ENCODE assay signal across 1 cellular context in the genomic region with DNA sequence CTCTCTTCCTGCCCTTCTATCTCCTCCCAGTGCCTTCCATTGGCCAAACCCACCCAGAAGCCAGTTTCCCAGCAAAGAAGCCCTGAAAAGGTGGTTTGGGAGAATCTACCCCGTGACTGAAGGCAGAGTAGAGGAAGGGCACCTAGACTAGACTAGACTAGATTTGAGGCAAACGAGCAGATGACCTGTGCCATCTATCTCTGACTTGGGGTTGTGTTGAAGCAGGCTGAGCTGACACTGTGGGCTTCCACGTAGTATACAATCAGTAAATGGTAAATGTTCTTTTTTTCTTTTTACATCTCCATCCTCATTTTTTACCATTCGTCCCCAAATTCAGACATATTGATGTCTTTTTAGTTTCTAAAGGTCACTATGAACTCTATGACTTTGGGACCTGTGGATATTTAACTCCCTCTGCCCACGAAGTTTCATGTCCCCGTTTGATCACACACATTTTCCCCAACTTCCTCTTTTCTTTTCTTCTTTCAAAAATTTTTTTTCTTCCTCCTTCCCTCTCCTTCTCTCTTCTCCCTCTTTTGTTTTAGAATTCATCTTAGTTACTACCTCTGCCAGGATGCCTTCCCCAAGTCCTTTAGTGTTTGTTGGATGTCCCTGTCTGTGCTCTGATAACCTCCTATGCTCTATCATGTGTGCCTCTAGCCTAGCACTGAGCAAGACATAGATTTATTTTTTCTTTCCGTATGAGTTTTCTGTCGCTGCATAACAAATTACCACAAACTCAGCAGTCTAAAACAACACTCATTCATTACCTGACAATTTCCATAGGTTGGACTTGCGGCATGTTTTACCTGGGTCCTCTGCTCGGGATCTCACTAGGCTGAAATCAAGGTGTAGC.
TF ChIP-seq lines count a peak whose summit lies in the region.

No MANE protein-coding gene starts in this region.

TF ChIP-seq in GM12878, 131 proteins besides CTCF, POLR2A, EP300 and RAD21 (continued from another document):
- TF ChIP-seq, protein P1, sequence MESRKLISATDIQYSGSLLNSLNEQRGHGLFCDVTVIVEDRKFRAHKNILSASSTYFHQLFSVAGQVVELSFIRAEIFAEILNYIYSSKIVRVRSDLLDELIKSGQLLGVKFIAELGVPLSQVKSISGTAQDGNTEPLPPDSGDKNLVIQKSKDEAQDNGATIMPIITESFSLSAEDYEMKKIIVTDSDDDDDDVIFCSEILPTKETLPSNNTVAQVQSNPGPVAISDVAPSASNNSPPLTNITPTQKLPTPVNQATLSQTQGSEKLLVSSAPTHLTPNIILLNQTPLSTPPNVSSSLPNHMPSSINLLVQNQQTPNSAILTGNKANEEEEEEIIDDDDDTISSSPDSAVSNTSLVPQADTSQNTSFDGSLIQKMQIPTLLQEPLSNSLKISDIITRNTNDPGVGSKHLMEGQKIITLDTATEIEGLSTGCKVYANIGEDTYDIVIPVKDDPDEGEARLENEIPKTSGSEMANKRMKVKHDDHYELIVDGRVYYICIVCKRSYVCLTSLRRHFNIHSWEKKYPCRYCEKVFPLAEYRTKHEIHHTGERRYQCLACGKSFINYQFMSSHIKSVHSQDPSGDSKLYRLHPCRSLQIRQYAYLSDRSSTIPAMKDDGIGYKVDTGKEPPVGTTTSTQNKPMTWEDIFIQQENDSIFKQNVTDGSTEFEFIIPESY (IDR thresholded peaks at IDR 0.05), result no peak
- TF ChIP-seq MTA2 (IDR thresholded peaks at IDR 0.05; ENCODE audit: low read depth) (peak; percentile 62), CHD1 (IDR thresholded peaks at IDR 0.05; ENCODE audit: low read depth, low read length) (no peak), CBFB (IDR thresholded peaks at IDR 0.05; ENCODE audit: low read depth) (no peak), NR2F1 (conservative IDR thresholded peaks at IDR 0.05) (no peak), ZBED1 (IDR thresholded peaks at IDR 0.05; ENCODE audit: borderline replicate concordance) (no peak), RUNX3 (IDR thresholded peaks at IDR 0.05; ENCODE audit: low read length) (0 out of 2 replicates have a peak, but pooled peaks have one; percentile 9), IKZF2 (IDR thresholded peaks at IDR 0.05) (peak; percentile 56 to 60; a peak in 2 of 4 replicates), IKZF1 (conservative IDR thresholded peaks at IDR 0.05) (peak; percentile 47; the same call in 1 of the 2 replicates), NRF1 (conservative IDR thresholded peaks at IDR 0.05; ENCODE audit: low read depth, low read length) (no peak), NFYA (IDR thresholded peaks at IDR 0.05; ENCODE audit: borderline replicate concordance, low read depth, low read length) (no peak), EED (IDR thresholded peaks at IDR 0.05; ENCODE audit: low read depth) (0 out of 2 replicates have a peak, but pooled peaks have one; percentile 22), CHD4 (IDR thresholded peaks at IDR 0.05) (no peak), YY1 (IDR thresholded peaks at IDR 0.05; ENCODE audit: low read depth, low read length) (no peak), SPI1 (IDR thresholded peaks at IDR 0.05; ENCODE audit: borderline replicate concordance, insufficient read depth, low read depth, low read length) (peak; percentile 59), FOXM1 (IDR thresholded peaks at IDR 0.05; ENCODE audit: low read depth, low read length) (no peak), DPF2 (IDR thresholded peaks at IDR 0.05) (no peak), NBN (IDR thresholded peaks at IDR 0.05) (0 out of 2 replicates have a peak, but pooled peaks have one; percentile 40), GATAD2B (conservative IDR thresholded peaks at IDR 0.05; ENCODE audit: low read depth) (no peak)
- TF ChIP-seq, protein P2, sequence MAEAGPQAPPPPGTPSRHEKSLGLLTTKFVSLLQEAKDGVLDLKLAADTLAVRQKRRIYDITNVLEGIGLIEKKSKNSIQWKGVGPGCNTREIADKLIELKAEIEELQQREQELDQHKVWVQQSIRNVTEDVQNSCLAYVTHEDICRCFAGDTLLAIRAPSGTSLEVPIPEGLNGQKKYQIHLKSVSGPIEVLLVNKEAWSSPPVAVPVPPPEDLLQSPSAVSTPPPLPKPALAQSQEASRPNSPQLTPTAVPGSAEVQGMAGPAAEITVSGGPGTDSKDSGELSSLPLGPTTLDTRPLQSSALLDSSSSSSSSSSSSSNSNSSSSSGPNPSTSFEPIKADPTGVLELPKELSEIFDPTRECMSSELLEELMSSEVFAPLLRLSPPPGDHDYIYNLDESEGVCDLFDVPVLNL (IDR thresholded peaks at IDR 0.05; ENCODE audit: low read depth, low read length), result no peak
- TF ChIP-seq, protein P3, sequence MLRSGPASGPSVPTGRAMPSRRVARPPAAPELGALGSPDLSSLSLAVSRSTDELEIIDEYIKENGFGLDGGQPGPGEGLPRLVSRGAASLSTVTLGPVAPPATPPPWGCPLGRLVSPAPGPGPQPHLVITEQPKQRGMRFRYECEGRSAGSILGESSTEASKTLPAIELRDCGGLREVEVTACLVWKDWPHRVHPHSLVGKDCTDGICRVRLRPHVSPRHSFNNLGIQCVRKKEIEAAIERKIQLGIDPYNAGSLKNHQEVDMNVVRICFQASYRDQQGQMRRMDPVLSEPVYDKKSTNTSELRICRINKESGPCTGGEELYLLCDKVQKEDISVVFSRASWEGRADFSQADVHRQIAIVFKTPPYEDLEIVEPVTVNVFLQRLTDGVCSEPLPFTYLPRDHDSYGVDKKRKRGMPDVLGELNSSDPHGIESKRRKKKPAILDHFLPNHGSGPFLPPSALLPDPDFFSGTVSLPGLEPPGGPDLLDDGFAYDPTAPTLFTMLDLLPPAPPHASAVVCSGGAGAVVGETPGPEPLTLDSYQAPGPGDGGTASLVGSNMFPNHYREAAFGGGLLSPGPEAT (IDR thresholded peaks at IDR 0.05; ENCODE audit: low read depth), result peak; percentile 52; the same call in 1 of the 2 replicates
- TF ChIP-seq, protein P4, sequence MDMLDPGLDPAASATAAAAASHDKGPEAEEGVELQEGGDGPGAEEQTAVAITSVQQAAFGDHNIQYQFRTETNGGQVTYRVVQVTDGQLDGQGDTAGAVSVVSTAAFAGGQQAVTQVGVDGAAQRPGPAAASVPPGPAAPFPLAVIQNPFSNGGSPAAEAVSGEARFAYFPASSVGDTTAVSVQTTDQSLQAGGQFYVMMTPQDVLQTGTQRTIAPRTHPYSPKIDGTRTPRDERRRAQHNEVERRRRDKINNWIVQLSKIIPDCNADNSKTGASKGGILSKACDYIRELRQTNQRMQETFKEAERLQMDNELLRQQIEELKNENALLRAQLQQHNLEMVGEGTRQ (IDR thresholded peaks at IDR 0.05; ENCODE audit: borderline replicate concordance, low read depth, low read length), result no peak
- TF ChIP-seq, protein P5, sequence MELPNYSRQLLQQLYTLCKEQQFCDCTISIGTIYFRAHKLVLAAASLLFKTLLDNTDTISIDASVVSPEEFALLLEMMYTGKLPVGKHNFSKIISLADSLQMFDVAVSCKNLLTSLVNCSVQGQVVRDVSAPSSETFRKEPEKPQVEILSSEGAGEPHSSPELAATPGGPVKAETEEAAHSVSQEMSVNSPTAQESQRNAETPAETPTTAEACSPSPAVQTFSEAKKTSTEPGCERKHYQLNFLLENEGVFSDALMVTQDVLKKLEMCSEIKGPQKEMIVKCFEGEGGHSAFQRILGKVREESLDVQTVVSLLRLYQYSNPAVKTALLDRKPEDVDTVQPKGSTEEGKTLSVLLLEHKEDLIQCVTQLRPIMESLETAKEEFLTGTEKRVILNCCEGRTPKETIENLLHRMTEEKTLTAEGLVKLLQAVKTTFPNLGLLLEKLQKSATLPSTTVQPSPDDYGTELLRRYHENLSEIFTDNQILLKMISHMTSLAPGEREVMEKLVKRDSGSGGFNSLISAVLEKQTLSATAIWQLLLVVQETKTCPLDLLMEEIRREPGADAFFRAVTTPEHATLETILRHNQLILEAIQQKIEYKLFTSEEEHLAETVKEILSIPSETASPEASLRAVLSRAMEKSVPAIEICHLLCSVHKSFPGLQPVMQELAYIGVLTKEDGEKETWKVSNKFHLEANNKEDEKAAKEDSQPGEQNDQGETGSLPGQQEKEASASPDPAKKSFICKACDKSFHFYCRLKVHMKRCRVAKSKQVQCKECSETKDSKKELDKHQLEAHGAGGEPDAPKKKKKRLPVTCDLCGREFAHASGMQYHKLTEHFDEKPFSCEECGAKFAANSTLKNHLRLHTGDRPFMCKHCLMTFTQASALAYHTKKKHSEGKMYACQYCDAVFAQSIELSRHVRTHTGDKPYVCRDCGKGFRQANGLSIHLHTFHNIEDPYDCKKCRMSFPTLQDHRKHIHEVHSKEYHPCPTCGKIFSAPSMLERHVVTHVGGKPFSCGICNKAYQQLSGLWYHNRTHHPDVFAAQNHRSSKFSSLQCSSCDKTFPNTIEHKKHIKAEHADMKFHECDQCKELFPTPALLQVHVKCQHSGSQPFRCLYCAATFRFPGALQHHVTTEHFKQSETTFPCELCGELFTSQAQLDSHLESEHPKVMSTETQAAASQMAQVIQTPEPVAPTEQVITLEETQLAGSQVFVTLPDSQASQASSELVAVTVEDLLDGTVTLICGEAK (IDR thresholded peaks at IDR 0.05; ENCODE audit: borderline replicate concordance), result no peak
- TF ChIP-seq, protein P6, sequence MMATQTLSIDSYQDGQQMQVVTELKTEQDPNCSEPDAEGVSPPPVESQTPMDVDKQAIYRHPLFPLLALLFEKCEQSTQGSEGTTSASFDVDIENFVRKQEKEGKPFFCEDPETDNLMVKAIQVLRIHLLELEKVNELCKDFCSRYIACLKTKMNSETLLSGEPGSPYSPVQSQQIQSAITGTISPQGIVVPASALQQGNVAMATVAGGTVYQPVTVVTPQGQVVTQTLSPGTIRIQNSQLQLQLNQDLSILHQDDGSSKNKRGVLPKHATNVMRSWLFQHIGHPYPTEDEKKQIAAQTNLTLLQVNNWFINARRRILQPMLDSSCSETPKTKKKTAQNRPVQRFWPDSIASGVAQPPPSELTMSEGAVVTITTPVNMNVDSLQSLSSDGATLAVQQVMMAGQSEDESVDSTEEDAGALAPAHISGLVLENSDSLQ (IDR thresholded peaks at IDR 0.05), result no peak
